23 cellular contexts compared by ENCODE assay signal in genomic region chr2:188158337-188159100, GRCh38.
DNase-seq lines count a peak whose midpoint lies in the region; TF ChIP-seq lines count a peak whose summit lies in the region.
"Had no signal": no experiment of that assay in that cellular context is flagged by ENCODE, and none has a peak within 500 bp of the region (broad histone marks: within the 10 kb centered on the region; RNA-seq: fewer than 3 reads in every experiment).

No MANE protein-coding gene starts in this region.

- H3K36me3 ChIP-seq in mesenchymal stem cell (ENCODE audit: control insufficient read depth in 1 of 2, insufficient read depth in 2 of 2, low read depth in 1 of 2, low read length in 2 of 2) = no peaks in the 10 kb centered on the region
- H3K36me3 ChIP-seq: SJCRH30, suprapubic skin, WERI-Rb-1 had no signal

- no peak overlapping the region for H2BK15ac ChIP-seq in mesenchymal stem cell (ENCODE audit: low read depth, poor library complexity, severe bottlenecking)

- H2BK5ac ChIP-seq in mesenchymal stem cell (ENCODE audit: low read depth, low read length, poor library complexity, severe bottlenecking) = no peak overlapping the region

- no peak overlapping the region for H2BK120ac ChIP-seq in mesenchymal stem cell (ENCODE audit: low read depth, low read length)

- H3K4me3 Mint-ChIP-seq in endothelial cell (ENCODE audit: unreplicated experiment) = no peak overlapping the region
- H3K4me3 Mint-ChIP-seq: activated CD4-positive, alpha-beta memory T cell treated with anti-CD3 and anti-CD28 coated beads for 36 hours; CD4-positive, alpha-beta memory T cell; nephron progenitor cell; T-helper 17 cell had no signal

- H3K4me1 Mint-ChIP-seq in endothelial cell (ENCODE audit: unreplicated experiment) = no peaks in the 10 kb centered on the region
- H3K4me1 Mint-ChIP-seq: CD4-positive, alpha-beta memory T cell; nephron progenitor cell; T-helper 17 cell had no signal

- no peaks in the 10 kb centered on the region for H3K27me3 Mint-ChIP-seq in endothelial cell (ENCODE audit: unreplicated experiment)
- H3K27me3 Mint-ChIP-seq: activated CD4-positive, alpha-beta memory T cell treated with anti-CD3 and anti-CD28 coated beads for 36 hours; CD4-positive, alpha-beta memory T cell; progenitor cell of endocrine pancreas; T-helper 17 cell had no signal

- no peak overlapping the region for H3K14ac ChIP-seq in mesenchymal stem cell (ENCODE audit: low read length in 2 of 2)

- H3K27ac ChIP-seq in epithelial cell of prostate = no peak overlapping the region
- no peak overlapping the region for H3K27ac ChIP-seq in mesenchymal stem cell (ENCODE audit: low read length, poor library complexity, severe bottlenecking)
- H3K27ac ChIP-seq: SJCRH30, suprapubic skin, WERI-Rb-1 had no signal

- WGBS in mesenchymal stem cell = 96% methylated on average over 6 of the region's 9 CpGs

- no peaks in the 10 kb centered on the region for H3K9me3 Mint-ChIP-seq in endothelial cell (ENCODE audit: unreplicated experiment)
- H3K9me3 Mint-ChIP-seq: activated CD4-positive, alpha-beta memory T cell treated with anti-CD3 and anti-CD28 coated beads for 36 hours; nephron progenitor cell had no signal

- no peaks in the 10 kb centered on the region for H3K4me1 ChIP-seq in mesenchymal stem cell (ENCODE audit: control insufficient read depth, insufficient read depth, low read depth, low read length)
- H3K4me1 ChIP-seq: SJCRH30, suprapubic skin had no signal

- H2AK5ac ChIP-seq in mesenchymal stem cell (ENCODE audit: low read length, severe bottlenecking) = no peak overlapping the region

- no peak overlapping the region for H3K4me3 ChIP-seq in mesenchymal stem cell (ENCODE audit: insufficient read depth in 1 of 2, low read depth in 1 of 2, low read length in 2 of 2)
- H3K4me3 ChIP-seq: SJCRH30, suprapubic skin had no signal

- no peak overlapping the region for H3K18ac ChIP-seq in mesenchymal stem cell (ENCODE audit: low read depth in 1 of 2, low read length in 2 of 2)

- no peak overlapping the region for H2BK12ac ChIP-seq in mesenchymal stem cell (ENCODE audit: low read length in 2 of 2)

- no peak overlapping the region for H3K4me2 ChIP-seq in mesenchymal stem cell (ENCODE audit: low read length, poor library complexity, severe bottlenecking)

- no peak overlapping the region for H3K23ac ChIP-seq in mesenchymal stem cell (ENCODE audit: low read length in 2 of 2)

- H4K8ac ChIP-seq in mesenchymal stem cell (ENCODE audit: low read length) = no peak overlapping the region

- H3K79me1 ChIP-seq in mesenchymal stem cell (replicated peaks; ENCODE audit: low read length, poor library complexity, severe bottlenecking) = no peaks in the 10 kb centered on the region

- no peak overlapping the region for H2AFZ ChIP-seq in mesenchymal stem cell (ENCODE audit: low read depth, low read length)

- no peak overlapping the region for H4K91ac ChIP-seq in mesenchymal stem cell (ENCODE audit: low read length)

- no peak overlapping the region for H3K27ac Mint-ChIP-seq in endothelial cell (ENCODE audit: unreplicated experiment)
- H3K27ac Mint-ChIP-seq: activated CD4-positive, alpha-beta memory T cell treated with anti-CD3 and anti-CD28 coated beads for 36 hours; CD4-positive, alpha-beta memory T cell; nephron progenitor cell; progenitor cell of endocrine pancreas; T-helper 17 cell had no signal

- H3K36me3 Mint-ChIP-seq in endothelial cell (ENCODE audit: low read depth, unreplicated experiment) = no peaks in the 10 kb centered on the region
- H3K36me3 Mint-ChIP-seq: activated CD4-positive, alpha-beta memory T cell treated with anti-CD3 and anti-CD28 coated beads for 36 hours; CD4-positive, alpha-beta memory T cell had no signal

- DNase-seq in EH (ENCODE audit: low read depth) = peak; percentile 62
- peak; percentile 30 for DNase-seq in LoVo (ENCODE audit: low spot score)
- peak; percentile 26 for DNase-seq in epithelial cell of prostate (ENCODE audit: low read depth, low spot score)
- DNase-seq in mesenchymal stem cell = no peak
- DNase-seq in NCI-H748 (lab: John Stamatoyannopoulos, UW; ENCODE audit: unreplicated experiment) = no peak
- no peak for DNase-seq in endothelial cell (ENCODE audit: low spot score)
- no peak for DNase-seq in globus pallidus (ENCODE audit: low spot score)
- no peak for DNase-seq in T-helper 1 cell
- DNase-seq: activated CD4-positive, alpha-beta memory T cell treated with anti-CD3 and anti-CD28 coated beads for 36 hours; activated naive CD4-positive, alpha-beta T cell; activated T-cell treated with anti-CD3 and anti-CD28 coated beads for 4 hours; anterior cingulate cortex; CD4-positive, alpha-beta memory T cell; effector CD8-positive, alpha-beta T cell; foreskin melanocyte; NCI-H1436; NCI-H748 treated with DMSO at 0.1 percent for 48 hours; nephron progenitor cell; SJCRH30; T-helper 17 cell; WERI-Rb-1 had no signal

- peak overlapping the region; percentile 40 for H3K9ac ChIP-seq in mesenchymal stem cell (ENCODE audit: low read length)

- H3K27me3 ChIP-seq in mesenchymal stem cell (ENCODE audit: control insufficient read depth in 1 of 2, insufficient read depth in 1 of 2, low read length in 2 of 2) = no peaks in the 10 kb centered on the region
- H3K27me3 ChIP-seq: SJCRH30, suprapubic skin had no signal

- no peak for TF ChIP-seq CTCF in endothelial cell (IDR thresholded peaks at IDR 0.05; ENCODE audit: unreplicated experiment)

- H3K4ac ChIP-seq in mesenchymal stem cell (ENCODE audit: low read depth in 1 of 2, low read length in 2 of 2) = no peak overlapping the region

- H3K9me3 ChIP-seq in mesenchymal stem cell (ENCODE audit: control insufficient read depth, low read length) = no peaks in the 10 kb centered on the region
- H3K9me3 ChIP-seq: SJCRH30, suprapubic skin had no signal

Comparison
In these comparisons a context has a peak if more than half of its experiments do, and no peak if none do; other contexts are left out.
1. DNase-seq: peak in EH (single experiment), LoVo (single experiment) and epithelial cell of prostate (single experiment); none in mesenchymal stem cell (single experiment), NCI-H748 (single experiment), endothelial cell (single experiment), globus pallidus (single experiment) and T-helper 1 cell (0 of 5).